ENCODE assay signal across 1 cellular context in genomic region chr10:16965242-16965620, GRCh38.
TF ChIP-seq lines count a peak whose summit lies in the region.

No MANE protein-coding gene starts in this region.

TF ChIP-seq in HepG2, 621 proteins besides CTCF, POLR2A, EP300 and RAD21:
- no peak for TF ChIP-seq UBTF (CRISPR knock-in tag; IDR thresholded peaks at IDR 0.05)
- no peak for TF ChIP-seq SNAI1 (CRISPR knock-in tag; IDR thresholded peaks at IDR 0.05; ENCODE audit: borderline replicate concordance)
- TF ChIP-seq ZFAT (CRISPR knock-in tag; conservative IDR thresholded peaks at IDR 0.05), result no peak
- TF ChIP-seq ZNF101 (CRISPR knock-in tag; IDR thresholded peaks at IDR 0.05; ENCODE audit: borderline replicate concordance, low read depth), result no peak
- no peak for TF ChIP-seq THAP11 (CRISPR knock-in tag; IDR thresholded peaks at IDR 0.05)
- no peak for TF ChIP-seq STAG1 (CRISPR knock-in tag; IDR thresholded peaks at IDR 0.05)
